In genomic region chr5:153005711-153006110, GRCh38 we compare ENCODE assay signal across 8 cellular contexts.
"Had no signal": no experiment of that assay in that cellular context is flagged by ENCODE, and none has a peak within 500 bp of the region (broad histone marks: within the 10 kb centered on the region; RNA-seq: fewer than 3 reads in every experiment).

No MANE protein-coding gene starts in this region.

- ATAC-seq: GM12878 had no signal

- FAIRE-seq: G401.6, GM12878, GM12891, GM12892, GM18507, GM19239 had no signal

- H3K4me3 ChIP-seq: GM12878 had no signal

- DNase-seq: GDM1, GF-D8 had no signal
